Comparison of ENCODE assay signal across 21 cellular contexts in the genomic region with DNA sequence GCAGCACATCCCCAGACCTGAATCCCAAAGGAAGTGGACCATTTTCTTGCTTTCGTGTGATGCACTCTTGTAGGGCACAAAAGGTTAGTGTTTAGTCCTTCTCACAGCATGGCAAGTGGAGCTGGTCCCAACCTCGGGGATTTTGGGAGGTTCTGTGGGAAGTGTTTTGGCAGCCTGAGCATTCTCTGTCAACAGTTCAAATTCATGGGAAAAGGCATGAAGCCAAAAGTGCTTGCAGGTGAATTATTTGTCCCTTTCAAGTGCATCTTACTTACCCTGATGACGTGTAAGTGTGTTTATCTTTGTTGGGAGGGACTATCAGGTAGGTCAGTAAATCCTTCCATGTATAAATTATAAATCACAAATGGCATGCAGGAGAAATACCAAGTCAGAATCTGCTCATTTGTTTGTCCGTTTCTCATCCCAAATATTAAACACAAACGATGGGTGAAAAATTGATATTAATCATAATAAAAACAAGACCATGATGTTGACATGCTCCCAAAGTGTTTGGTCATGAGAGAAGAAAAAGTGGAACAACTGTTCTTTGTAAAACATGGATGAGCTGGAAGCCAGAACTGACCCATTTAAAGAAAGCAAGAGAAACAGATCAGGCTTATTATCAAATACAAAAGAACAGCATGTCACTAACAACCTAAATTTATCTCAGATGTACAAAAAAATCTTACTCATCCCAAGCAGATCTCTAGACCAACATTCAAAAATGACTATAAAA. TPM values are rescaled to one million over a fixed set of nuclear protein-coding genes. Genes with fewer than 3 reads are reported as not detected.
DNase-seq lines count a peak whose midpoint lies in the region; ATAC-seq and TF ChIP-seq lines count a peak whose summit lies in the region.
"Had no signal": no experiment of that assay in that cellular context is flagged by ENCODE, and none has a peak within 500 bp of the region (broad histone marks: within the 10 kb centered on the region; RNA-seq: fewer than 3 reads in every experiment).

No MANE protein-coding gene starts in this region.

- no peaks in the 10 kb centered on the region for H3K9me3 ChIP-seq in ovary
- H3K9me3 ChIP-seq: lower lobe of right lung, tibial artery had no signal

- intact Hi-C loops in ovary (cut with DNase I) = no loop called here

- TF ChIP-seq CTCF in WTC11 (IDR thresholded peaks at IDR 0.05) (no peak), ovary (IDR thresholded peaks at IDR 0.05) (no peak)

- no peak for TF ChIP-seq EP300 in ovary (IDR thresholded peaks at IDR 0.05)

- H3K27me3 ChIP-seq in ovary = no peaks in the 10 kb centered on the region
- H3K27me3 ChIP-seq: BE2C, foreskin keratinocyte, tibial artery had no signal

- CTCF ChIA-PET in WTC11 (lab: Charles Lee) = no interaction called here

- H3K27ac ChIP-seq in ovary = no peak overlapping the region
- H3K27ac ChIP-seq: foreskin keratinocyte, lower lobe of right lung, tibial artery had no signal

- H3K36me3 ChIP-seq in ovary = no peaks in the 10 kb centered on the region
- H3K36me3 ChIP-seq: BE2C, lower lobe of right lung, tibial artery had no signal

- no peaks in the 10 kb centered on the region for H3K36me3 Mint-ChIP-seq in WTC11
- H3K36me3 Mint-ChIP-seq in stimulated activated memory B cell treated with anti-CD40 and anti-IgM and Interleukin-4, amounts not matched to agents 10 μg/mL and 1 μg/mL and 100 μg/mL, for 72 hours = peaks cover 6% of the 10 kb centered on the region

- no peak for TF ChIP-seq POLR2A in ovary (IDR thresholded peaks at IDR 0.05)

- no peaks in the 10 kb centered on the region for H3K27me3 Mint-ChIP-seq in WTC11 (ENCODE audit: low read depth)
- H3K27me3 Mint-ChIP-seq in stimulated activated memory B cell treated with anti-CD40 and anti-IgM and Interleukin-4, amounts not matched to agents 10 μg/mL and 1 μg/mL and 100 μg/mL, for 72 hours = no peaks in the 10 kb centered on the region

- peaks cover 28% of the 10 kb centered on the region for H3K4me1 Mint-ChIP-seq in WTC11
- peaks cover 7% of the 10 kb centered on the region for H3K4me1 Mint-ChIP-seq in stimulated activated memory B cell treated with anti-CD40 and anti-IgM and Interleukin-4, amounts not matched to agents 10 μg/mL and 1 μg/mL and 100 μg/mL, for 72 hours

- POLR2A ChIA-PET in WTC11 (lab: Charles Lee) = no interaction called here

- no peak overlapping the region for H3K4me3 Mint-ChIP-seq in WTC11
- H3K4me3 Mint-ChIP-seq in stimulated activated memory B cell treated with anti-CD40 and anti-IgM and Interleukin-4, amounts not matched to agents 10 μg/mL and 1 μg/mL and 100 μg/mL, for 72 hours = no peak overlapping the region
- H3K4me3 Mint-ChIP-seq: activated naive CD8-positive, alpha-beta T cell treated with anti-CD3 and anti-CD28 coated beads, Interleukin-2, amount 50 U/mL, for 24 hours had no signal

- WGBS in ovary, 3 donors = 25 to 50% (median 43%) methylated on average over 5 of the region's 5 CpGs

- ATAC-seq in WTC11 (no peak), GM18519 (IDR thresholded peaks at IDR 0.05; ENCODE audit: low FRiP score, unreplicated experiment) (no peak)
- ATAC-seq in stimulated activated memory B cell treated with anti-CD40 and anti-IgM and Interleukin-4, amounts not matched to agents 10 μg/mL and 1 μg/mL and 100 μg/mL, for 72 hours = no peak
- ATAC-seq: activated naive CD8-positive, alpha-beta T cell treated with anti-CD3 and anti-CD28 coated beads, Interleukin-2, amount 50 U/mL, for 24 hours; foreskin keratinocyte; GM12878; HCT116 had no signal

- H3K9me3 Mint-ChIP-seq in WTC11 = no peaks in the 10 kb centered on the region
- H3K9me3 Mint-ChIP-seq in stimulated activated memory B cell treated with anti-CD40 and anti-IgM and Interleukin-4, amounts not matched to agents 10 μg/mL and 1 μg/mL and 100 μg/mL, for 72 hours = peaks cover 4% of the 10 kb centered on the region
- H3K9me3 Mint-ChIP-seq: activated naive CD8-positive, alpha-beta T cell treated with anti-CD3 and anti-CD28 coated beads, Interleukin-2, amount 50 U/mL, for 24 hours had no signal

- peaks cover 1% of the 10 kb centered on the region for H3K4me1 ChIP-seq in ovary (ENCODE audit: insufficient read depth)
- H3K4me1 ChIP-seq: BE2C, foreskin keratinocyte had no signal

- DNase-seq in NCI-H1092 treated with DMSO at 0.1 percent for 48 hours (lab: John Stamatoyannopoulos, UW) = peak; percentile 5
- no peak for DNase-seq in NCI-H1092 (lab: John Stamatoyannopoulos, UW)
- peak; percentile 78 for DNase-seq in NCI-H2029 (lab: John Stamatoyannopoulos, UW)
- no peak for DNase-seq in WTC11 (ENCODE audit: low spot score)
- no peak for DNase-seq in ovary
- no peak for DNase-seq in dedifferentiated amniotic fluid mesenchymal stem cell (ENCODE audit: extremely low spot score)
- DNase-seq: 8988T; activated CD4-positive, alpha-beta T cell treated with anti-CD3 and anti-CD28 coated beads for 4 hours; activated naive CD8-positive, alpha-beta T cell treated with anti-CD3 and anti-CD28 coated beads, Interleukin-2, amount 50 U/mL, for 24 hours; BE2C; dermis blood vessel endothelial cell; foreskin keratinocyte; KG1; lower lobe of right lung; stimulated activated naive CD4-positive, alpha-beta T cell; SW 1271; tibial artery had no signal

- H3K27ac Mint-ChIP-seq in WTC11 = peak overlapping the region; percentile 12; the same call in 1 of the 2 replicates
- H3K27ac Mint-ChIP-seq in stimulated activated memory B cell treated with anti-CD40 and anti-IgM and Interleukin-4, amounts not matched to agents 10 μg/mL and 1 μg/mL and 100 μg/mL, for 72 hours = peak overlapping the region; percentile 32
- H3K27ac Mint-ChIP-seq: activated naive CD8-positive, alpha-beta T cell treated with anti-CD3 and anti-CD28 coated beads, Interleukin-2, amount 50 U/mL, for 24 hours had no signal

- H3K4me3 ChIP-seq in ovary = no peak overlapping the region
- H3K4me3 ChIP-seq: GM12878, lower lobe of right lung, tibial artery had no signal

TF ChIP-seq in WTC11, 78 proteins besides CTCF, POLR2A, EP300 and RAD21 (continues in another document):
- no peak for TF ChIP-seq CREM (CRISPR knock-in tag; IDR thresholded peaks at IDR 0.05)
- no peak for TF ChIP-seq MYBL2 (CRISPR knock-in tag; IDR thresholded peaks at IDR 0.05)
- no peak for TF ChIP-seq RORB (CRISPR knock-in tag; IDR thresholded peaks at IDR 0.05)
- TF ChIP-seq ATF1 (CRISPR knock-in tag; IDR thresholded peaks at IDR 0.05) = no peak
- TF ChIP-seq RELA (CRISPR knock-in tag; IDR thresholded peaks at IDR 0.05; ENCODE audit: borderline replicate concordance) = no peak
- no peak for TF ChIP-seq E2F1 (CRISPR knock-in tag; IDR thresholded peaks at IDR 0.05)
- TF ChIP-seq, protein P1, sequence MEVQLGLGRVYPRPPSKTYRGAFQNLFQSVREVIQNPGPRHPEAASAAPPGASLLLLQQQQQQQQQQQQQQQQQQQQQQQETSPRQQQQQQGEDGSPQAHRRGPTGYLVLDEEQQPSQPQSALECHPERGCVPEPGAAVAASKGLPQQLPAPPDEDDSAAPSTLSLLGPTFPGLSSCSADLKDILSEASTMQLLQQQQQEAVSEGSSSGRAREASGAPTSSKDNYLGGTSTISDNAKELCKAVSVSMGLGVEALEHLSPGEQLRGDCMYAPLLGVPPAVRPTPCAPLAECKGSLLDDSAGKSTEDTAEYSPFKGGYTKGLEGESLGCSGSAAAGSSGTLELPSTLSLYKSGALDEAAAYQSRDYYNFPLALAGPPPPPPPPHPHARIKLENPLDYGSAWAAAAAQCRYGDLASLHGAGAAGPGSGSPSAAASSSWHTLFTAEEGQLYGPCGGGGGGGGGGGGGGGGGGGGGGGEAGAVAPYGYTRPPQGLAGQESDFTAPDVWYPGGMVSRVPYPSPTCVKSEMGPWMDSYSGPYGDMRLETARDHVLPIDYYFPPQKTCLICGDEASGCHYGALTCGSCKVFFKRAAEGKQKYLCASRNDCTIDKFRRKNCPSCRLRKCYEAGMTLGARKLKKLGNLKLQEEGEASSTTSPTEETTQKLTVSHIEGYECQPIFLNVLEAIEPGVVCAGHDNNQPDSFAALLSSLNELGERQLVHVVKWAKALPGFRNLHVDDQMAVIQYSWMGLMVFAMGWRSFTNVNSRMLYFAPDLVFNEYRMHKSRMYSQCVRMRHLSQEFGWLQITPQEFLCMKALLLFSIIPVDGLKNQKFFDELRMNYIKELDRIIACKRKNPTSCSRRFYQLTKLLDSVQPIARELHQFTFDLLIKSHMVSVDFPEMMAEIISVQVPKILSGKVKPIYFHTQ (CRISPR knock-in tag; IDR thresholded peaks at IDR 0.05) = no peak
- no peak for TF ChIP-seq SOX15 (CRISPR knock-in tag; IDR thresholded peaks at IDR 0.05)
- TF ChIP-seq NR3C1 (CRISPR knock-in tag; conservative IDR thresholded peaks at IDR 0.05; ENCODE audit: low read depth) = no peak
- no peak for TF ChIP-seq CBFB (CRISPR knock-in tag; IDR thresholded peaks at IDR 0.05; ENCODE audit: low read depth)
- TF ChIP-seq, protein P2, sequence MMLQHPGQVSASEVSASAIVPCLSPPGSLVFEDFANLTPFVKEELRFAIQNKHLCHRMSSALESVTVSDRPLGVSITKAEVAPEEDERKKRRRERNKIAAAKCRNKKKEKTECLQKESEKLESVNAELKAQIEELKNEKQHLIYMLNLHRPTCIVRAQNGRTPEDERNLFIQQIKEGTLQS (CRISPR knock-in tag; conservative IDR thresholded peaks at IDR 0.05) = no peak
- no peak for TF ChIP-seq NFATC4 (CRISPR knock-in tag; IDR thresholded peaks at IDR 0.05)
- TF ChIP-seq FOXJ3 (CRISPR knock-in tag; IDR thresholded peaks at IDR 0.05; ENCODE audit: borderline replicate concordance) = no peak
- TF ChIP-seq MAX (CRISPR knock-in tag; IDR thresholded peaks at IDR 0.05) = no peak

RNA-seq across cellular contexts. Expression of gene EPHA4, which starts 57.6 kb away (rescaled TPM):
- 6.7 to 11.0 TPM (median 6.8 TPM) in 3 replicates for total RNA-seq in WTC11 (2021)
- 10 to 100 TPM; 12.3 to 39.3 (median 25.1) TPM for total RNA-seq in ovary
- 10 to 100 TPM; 11.3 to 24.9 TPM for polyA plus RNA-seq in ovary

Comparison
In these comparisons a context has a peak if more than half of its experiments do, and no peak if none do; other contexts are left out.
1. DNase-seq: peak in NCI-H1092 treated with DMSO at 0.1 percent for 48 hours (single experiment) and NCI-H2029 (single experiment); none in NCI-H1092 (single experiment), WTC11 (single experiment), ovary (0 of 5) and dedifferentiated amniotic fluid mesenchymal stem cell (single experiment).